In the genomic region with DNA sequence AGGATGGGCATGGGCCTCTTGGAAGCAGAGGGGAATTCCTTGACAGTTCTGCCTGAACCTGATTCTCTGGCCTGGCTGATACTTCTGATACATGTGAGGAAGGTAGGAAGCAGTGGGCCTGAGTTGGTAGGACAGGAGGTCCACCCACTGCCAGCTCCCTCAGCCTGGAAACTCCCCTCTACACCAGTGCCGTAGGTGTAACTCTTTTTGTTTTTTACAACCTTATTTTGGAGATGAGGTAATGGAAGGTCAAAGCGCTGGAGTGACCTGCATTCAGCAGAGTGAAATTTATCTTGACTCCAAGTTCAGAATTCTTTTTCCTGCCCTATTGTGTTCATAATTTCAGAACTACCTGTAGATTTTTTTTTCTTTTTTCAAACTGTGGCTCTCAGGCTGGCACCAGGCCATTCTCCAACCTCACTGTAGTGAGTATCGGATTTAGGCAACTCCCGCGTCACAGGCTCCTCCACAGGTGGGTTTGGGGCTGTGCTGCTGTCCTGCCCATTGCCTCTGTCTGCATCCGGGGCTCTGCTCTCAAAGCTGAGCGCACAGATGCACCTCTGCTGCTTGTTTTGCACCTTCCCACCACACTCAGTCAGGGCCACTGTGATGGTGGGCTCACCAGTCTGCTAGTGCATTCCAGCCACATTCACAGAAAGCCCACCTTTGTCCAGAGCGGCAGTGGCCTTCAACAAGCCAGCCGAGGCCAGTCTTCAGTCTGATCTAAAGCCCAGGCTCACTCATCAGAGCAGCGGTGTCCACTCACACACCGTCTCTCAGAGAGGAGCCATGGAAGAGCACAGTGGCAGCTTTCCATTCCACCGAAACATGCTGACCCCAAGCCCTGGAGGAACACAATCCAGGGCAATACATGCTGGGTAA, we compare ENCODE assay signal across 13 cellular contexts.
A peak's percentile ranks its signal among the peaks of the same experiment; 100 is the strongest.
DNase-seq lines count a peak whose midpoint lies in the region; ATAC-seq, FAIRE-seq and TF ChIP-seq lines count a peak whose summit lies in the region.
"Had no signal": no experiment of that assay in that cellular context is flagged by ENCODE, and none has a peak within 500 bp of the region (broad histone marks: within the 10 kb centered on the region; RNA-seq: fewer than 3 reads in every experiment).

No MANE protein-coding gene starts in this region.

- no peaks in the 10 kb centered on the region for H3K9me3 Mint-ChIP-seq in activated naive CD4-positive, alpha-beta T cell treated with anti-CD3 and anti-CD28 coated beads, Interleukin-2, amount 10 ng/mL, durations not matched to agents 7 days and 5 days
- H3K9me3 Mint-ChIP-seq in activated naive CD8-positive, alpha-beta T cell (ENCODE audit: low read depth) = no peaks in the 10 kb centered on the region

- H3K4me3 Mint-ChIP-seq in activated naive CD4-positive, alpha-beta T cell treated with anti-CD3 and anti-CD28 coated beads, Interleukin-2, amount 10 ng/mL, durations not matched to agents 7 days and 5 days = no peak overlapping the region
- H3K4me3 Mint-ChIP-seq in activated naive CD8-positive, alpha-beta T cell = peak overlapping the region; percentile 5

- DNase-seq in activated naive CD4-positive, alpha-beta T cell treated with anti-CD3 and anti-CD28 coated beads, Interleukin-2, amount 10 ng/mL, durations not matched to agents 7 days and 5 days = no peak
- no peak for DNase-seq in activated naive CD4-positive, alpha-beta T cell treated with anti-CD3 and anti-CD28 coated beads, Interleukin-2, amount 50 U/mL, for 16 hours
- no peak for DNase-seq in urothelium cell line (ENCODE audit: low spot score)
- no peak for DNase-seq in NCI-H2081 (lab: John Stamatoyannopoulos, UW)
- DNase-seq: AML-193, GF-D8, heart left ventricle, Kasumi-1, NCI-H2081 treated with DMSO at 0.1 percent for 48 hours had no signal

- no peaks in the 10 kb centered on the region for H3K27me3 Mint-ChIP-seq in activated naive CD4-positive, alpha-beta T cell treated with anti-CD3 and anti-CD28 coated beads, Interleukin-2, amount 10 ng/mL, durations not matched to agents 7 days and 5 days
- H3K27me3 Mint-ChIP-seq in activated naive CD8-positive, alpha-beta T cell = no peaks in the 10 kb centered on the region

- CTCF ChIA-PET in activated naive CD4-positive, alpha-beta T cell treated with anti-CD3 and anti-CD28 coated beads, Interleukin-2, amount 10 ng/mL, durations not matched to agents 7 days and 5 days (lab: Charles Lee) = interaction anchor here (1.0 to 1.4 kb wide), 2 partner anchors 53 to 475 kb away, joined by 4 read pairs; no protein-coding TSS in a partner anchor

- peak; percentile 85 for FAIRE-seq in urothelium cell line (lab: Jason Lieb, UNC)

- H3K4me1 Mint-ChIP-seq in activated naive CD4-positive, alpha-beta T cell treated with anti-CD3 and anti-CD28 coated beads, Interleukin-2, amount 10 ng/mL, durations not matched to agents 7 days and 5 days = peaks cover 8% of the 10 kb centered on the region
- H3K4me1 Mint-ChIP-seq in activated naive CD8-positive, alpha-beta T cell (ENCODE audit: low read depth) = peaks cover 23% of the 10 kb centered on the region

- H3K27ac Mint-ChIP-seq in activated naive CD4-positive, alpha-beta T cell treated with anti-CD3 and anti-CD28 coated beads, Interleukin-2, amount 10 ng/mL, durations not matched to agents 7 days and 5 days = peak overlapping the region; percentile 65
- no peak overlapping the region for H3K27ac Mint-ChIP-seq in activated naive CD8-positive, alpha-beta T cell

- ATAC-seq in HG02798 (IDR thresholded peaks at IDR 0.05; ENCODE audit: poor library complexity, unreplicated experiment) = peak; percentile 37
- ATAC-seq in SK-N-SH treated with all-trans-retinoic acid at 6 μM for 48 hours = no peak
- ATAC-seq in HG03135 (IDR thresholded peaks at IDR 0.05; ENCODE audit: unreplicated experiment) = no peak

- H3K36me3 Mint-ChIP-seq in activated naive CD4-positive, alpha-beta T cell treated with anti-CD3 and anti-CD28 coated beads, Interleukin-2, amount 10 ng/mL, durations not matched to agents 7 days and 5 days = peaks cover 32% of the 10 kb centered on the region
- peaks cover 2% of the 10 kb centered on the region for H3K36me3 Mint-ChIP-seq in activated naive CD8-positive, alpha-beta T cell

TF ChIP-seq in SK-N-SH treated with all-trans-retinoic acid at 6 μM for 48 hours, 23 proteins besides CTCF, POLR2A, EP300 and RAD21:
- TF ChIP-seq, protein P1, sequence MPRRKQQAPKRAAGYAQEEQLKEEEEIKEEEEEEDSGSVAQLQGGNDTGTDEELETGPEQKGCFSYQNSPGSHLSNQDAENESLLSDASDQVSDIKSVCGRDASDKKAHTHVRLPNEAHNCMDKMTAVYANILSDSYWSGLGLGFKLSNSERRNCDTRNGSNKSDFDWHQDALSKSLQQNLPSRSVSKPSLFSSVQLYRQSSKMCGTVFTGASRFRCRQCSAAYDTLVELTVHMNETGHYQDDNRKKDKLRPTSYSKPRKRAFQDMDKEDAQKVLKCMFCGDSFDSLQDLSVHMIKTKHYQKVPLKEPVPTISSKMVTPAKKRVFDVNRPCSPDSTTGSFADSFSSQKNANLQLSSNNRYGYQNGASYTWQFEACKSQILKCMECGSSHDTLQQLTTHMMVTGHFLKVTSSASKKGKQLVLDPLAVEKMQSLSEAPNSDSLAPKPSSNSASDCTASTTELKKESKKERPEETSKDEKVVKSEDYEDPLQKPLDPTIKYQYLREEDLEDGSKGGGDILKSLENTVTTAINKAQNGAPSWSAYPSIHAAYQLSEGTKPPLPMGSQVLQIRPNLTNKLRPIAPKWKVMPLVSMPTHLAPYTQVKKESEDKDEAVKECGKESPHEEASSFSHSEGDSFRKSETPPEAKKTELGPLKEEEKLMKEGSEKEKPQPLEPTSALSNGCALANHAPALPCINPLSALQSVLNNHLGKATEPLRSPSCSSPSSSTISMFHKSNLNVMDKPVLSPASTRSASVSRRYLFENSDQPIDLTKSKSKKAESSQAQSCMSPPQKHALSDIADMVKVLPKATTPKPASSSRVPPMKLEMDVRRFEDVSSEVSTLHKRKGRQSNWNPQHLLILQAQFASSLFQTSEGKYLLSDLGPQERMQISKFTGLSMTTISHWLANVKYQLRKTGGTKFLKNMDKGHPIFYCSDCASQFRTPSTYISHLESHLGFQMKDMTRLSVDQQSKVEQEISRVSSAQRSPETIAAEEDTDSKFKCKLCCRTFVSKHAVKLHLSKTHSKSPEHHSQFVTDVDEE (CRISPR knock-in tag; IDR thresholded peaks at IDR 0.05) = no peak
- TF ChIP-seq ZC3H10 (CRISPR knock-in tag; IDR thresholded peaks at IDR 0.05) = no peak
- no peak for TF ChIP-seq ZFP3 (CRISPR knock-in tag; IDR thresholded peaks at IDR 0.05)
- TF ChIP-seq SNAI2 (CRISPR knock-in tag; IDR thresholded peaks at IDR 0.05) = no peak
- TF ChIP-seq CSDC2 (CRISPR knock-in tag; IDR thresholded peaks at IDR 0.05) = no peak
- no peak for TF ChIP-seq BACH2 (CRISPR knock-in tag; IDR thresholded peaks at IDR 0.05; ENCODE audit: borderline replicate concordance)
- TF ChIP-seq, protein P2, sequence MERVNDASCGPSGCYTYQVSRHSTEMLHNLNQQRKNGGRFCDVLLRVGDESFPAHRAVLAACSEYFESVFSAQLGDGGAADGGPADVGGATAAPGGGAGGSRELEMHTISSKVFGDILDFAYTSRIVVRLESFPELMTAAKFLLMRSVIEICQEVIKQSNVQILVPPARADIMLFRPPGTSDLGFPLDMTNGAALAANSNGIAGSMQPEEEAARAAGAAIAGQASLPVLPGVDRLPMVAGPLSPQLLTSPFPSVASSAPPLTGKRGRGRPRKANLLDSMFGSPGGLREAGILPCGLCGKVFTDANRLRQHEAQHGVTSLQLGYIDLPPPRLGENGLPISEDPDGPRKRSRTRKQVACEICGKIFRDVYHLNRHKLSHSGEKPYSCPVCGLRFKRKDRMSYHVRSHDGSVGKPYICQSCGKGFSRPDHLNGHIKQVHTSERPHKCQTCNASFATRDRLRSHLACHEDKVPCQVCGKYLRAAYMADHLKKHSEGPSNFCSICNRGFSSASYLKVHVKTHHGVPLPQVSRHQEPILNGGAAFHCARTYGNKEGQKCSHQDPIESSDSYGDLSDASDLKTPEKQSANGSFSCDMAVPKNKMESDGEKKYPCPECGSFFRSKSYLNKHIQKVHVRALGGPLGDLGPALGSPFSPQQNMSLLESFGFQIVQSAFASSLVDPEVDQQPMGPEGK (CRISPR knock-in tag; IDR thresholded peaks at IDR 0.05; ENCODE audit: borderline replicate concordance) = no peak
- no peak for TF ChIP-seq ARNTL (CRISPR knock-in tag; IDR thresholded peaks at IDR 0.05; ENCODE audit: borderline replicate concordance, low read depth)
- TF ChIP-seq ZNF8 (CRISPR knock-in tag; IDR thresholded peaks at IDR 0.05) = no peak
- TF ChIP-seq OSR1 (CRISPR knock-in tag; IDR thresholded peaks at IDR 0.05) = no peak
- TF ChIP-seq GLIS3 (CRISPR knock-in tag; IDR thresholded peaks at IDR 0.05) = no peak
- no peak for TF ChIP-seq PPARA (CRISPR knock-in tag; IDR thresholded peaks at IDR 0.05; ENCODE audit: borderline replicate concordance)
